In the genomic region with DNA sequence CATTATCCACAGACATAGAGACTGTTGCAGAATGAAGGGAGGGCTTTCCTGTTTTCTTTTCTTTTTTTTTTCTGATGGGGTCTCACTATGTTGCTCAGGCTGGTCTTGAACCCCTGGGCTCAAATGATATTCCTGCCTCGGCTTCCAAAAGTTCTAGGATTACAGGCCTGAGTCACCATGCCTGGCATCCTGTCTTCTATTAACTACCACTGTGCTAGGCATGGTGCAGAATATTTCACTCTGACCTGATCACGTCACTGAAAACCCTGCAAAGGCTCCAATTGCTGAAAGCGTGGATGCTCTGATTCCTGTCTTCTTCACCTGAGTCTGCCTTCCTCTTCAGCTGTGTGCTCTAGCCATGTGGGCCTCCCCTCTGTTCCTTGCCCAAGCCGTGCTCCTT, we compare ENCODE assay signal across 1 cellular context.
TF ChIP-seq lines count a peak whose summit lies in the region.

No MANE protein-coding gene starts in this region.

TF ChIP-seq in GM23338, 12 proteins besides CTCF, POLR2A, EP300 and RAD21 (continued from another document):
- TF ChIP-seq, protein P1, sequence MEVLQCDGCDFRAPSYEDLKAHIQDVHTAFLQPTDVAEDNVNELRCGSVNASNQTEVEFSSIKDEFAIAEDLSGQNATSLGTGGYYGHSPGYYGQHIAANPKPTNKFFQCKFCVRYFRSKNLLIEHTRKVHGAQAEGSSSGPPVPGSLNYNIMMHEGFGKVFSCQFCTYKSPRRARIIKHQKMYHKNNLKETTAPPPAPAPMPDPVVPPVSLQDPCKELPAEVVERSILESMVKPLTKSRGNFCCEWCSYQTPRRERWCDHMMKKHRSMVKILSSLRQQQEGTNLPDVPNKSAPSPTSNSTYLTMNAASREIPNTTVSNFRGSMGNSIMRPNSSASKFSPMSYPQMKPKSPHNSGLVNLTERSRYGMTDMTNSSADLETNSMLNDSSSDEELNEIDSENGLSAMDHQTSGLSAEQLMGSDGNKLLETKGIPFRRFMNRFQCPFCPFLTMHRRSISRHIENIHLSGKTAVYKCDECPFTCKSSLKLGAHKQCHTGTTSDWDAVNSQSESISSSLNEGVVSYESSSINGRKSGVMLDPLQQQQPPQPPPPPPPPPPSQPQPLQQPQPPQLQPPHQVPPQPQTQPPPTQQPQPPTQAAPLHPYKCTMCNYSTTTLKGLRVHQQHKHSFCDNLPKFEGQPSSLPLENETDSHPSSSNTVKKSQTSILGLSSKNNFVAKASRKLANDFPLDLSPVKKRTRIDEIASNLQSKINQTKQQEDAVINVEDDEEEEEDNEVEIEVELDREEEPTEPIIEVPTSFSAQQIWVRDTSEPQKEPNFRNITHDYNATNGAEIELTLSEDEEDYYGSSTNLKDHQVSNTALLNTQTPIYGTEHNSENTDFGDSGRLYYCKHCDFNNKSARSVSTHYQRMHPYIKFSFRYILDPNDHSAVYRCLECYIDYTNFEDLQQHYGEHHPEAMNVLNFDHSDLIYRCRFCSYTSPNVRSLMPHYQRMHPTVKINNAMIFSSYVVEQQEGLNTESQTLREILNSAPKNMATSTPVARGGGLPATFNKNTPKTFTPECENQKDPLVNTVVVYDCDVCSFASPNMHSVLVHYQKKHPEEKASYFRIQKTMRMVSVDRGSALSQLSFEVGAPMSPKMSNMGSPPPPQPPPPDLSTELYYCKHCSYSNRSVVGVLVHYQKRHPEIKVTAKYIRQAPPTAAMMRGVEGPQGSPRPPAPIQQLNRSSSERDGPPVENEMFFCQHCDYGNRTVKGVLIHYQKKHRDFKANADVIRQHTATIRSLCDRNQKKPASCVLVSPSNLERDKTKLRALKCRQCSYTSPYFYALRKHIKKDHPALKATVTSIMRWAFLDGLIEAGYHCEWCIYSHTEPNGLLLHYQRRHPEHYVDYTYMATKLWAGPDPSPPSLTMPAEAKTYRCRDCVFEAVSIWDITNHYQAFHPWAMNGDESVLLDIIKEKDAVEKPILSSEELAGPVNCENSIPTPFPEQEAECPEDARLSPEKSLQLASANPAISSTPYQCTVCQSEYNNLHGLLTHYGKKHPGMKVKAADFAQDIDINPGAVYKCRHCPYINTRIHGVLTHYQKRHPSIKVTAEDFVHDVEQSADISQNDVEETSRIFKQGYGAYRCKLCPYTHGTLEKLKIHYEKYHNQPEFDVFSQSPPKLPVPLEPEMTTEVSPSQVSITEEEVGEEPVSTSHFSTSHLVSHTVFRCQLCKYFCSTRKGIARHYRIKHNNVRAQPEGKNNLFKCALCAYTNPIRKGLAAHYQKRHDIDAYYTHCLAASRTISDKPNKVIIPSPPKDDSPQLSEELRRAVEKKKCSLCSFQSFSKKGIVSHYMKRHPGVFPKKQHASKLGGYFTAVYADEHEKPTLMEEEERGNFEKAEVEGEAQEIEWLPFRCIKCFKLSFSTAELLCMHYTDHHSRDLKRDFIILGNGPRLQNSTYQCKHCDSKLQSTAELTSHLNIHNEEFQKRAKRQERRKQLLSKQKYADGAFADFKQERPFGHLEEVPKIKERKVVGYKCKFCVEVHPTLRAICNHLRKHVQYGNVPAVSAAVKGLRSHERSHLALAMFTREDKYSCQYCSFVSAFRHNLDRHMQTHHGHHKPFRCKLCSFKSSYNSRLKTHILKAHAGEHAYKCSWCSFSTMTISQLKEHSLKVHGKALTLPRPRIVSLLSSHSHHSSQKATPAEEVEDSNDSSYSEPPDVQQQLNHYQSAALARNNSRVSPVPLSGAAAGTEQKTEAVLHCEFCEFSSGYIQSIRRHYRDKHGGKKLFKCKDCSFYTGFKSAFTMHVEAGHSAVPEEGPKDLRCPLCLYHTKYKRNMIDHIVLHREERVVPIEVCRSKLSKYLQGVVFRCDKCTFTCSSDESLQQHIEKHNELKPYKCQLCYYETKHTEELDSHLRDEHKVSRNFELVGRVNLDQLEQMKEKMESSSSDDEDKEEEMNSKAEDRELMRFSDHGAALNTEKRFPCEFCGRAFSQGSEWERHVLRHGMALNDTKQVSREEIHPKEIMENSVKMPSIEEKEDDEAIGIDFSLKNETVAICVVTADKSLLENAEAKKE (CRISPR knock-in tag; IDR thresholded peaks at IDR 0.05) = no peak
- TF ChIP-seq, protein P2, sequence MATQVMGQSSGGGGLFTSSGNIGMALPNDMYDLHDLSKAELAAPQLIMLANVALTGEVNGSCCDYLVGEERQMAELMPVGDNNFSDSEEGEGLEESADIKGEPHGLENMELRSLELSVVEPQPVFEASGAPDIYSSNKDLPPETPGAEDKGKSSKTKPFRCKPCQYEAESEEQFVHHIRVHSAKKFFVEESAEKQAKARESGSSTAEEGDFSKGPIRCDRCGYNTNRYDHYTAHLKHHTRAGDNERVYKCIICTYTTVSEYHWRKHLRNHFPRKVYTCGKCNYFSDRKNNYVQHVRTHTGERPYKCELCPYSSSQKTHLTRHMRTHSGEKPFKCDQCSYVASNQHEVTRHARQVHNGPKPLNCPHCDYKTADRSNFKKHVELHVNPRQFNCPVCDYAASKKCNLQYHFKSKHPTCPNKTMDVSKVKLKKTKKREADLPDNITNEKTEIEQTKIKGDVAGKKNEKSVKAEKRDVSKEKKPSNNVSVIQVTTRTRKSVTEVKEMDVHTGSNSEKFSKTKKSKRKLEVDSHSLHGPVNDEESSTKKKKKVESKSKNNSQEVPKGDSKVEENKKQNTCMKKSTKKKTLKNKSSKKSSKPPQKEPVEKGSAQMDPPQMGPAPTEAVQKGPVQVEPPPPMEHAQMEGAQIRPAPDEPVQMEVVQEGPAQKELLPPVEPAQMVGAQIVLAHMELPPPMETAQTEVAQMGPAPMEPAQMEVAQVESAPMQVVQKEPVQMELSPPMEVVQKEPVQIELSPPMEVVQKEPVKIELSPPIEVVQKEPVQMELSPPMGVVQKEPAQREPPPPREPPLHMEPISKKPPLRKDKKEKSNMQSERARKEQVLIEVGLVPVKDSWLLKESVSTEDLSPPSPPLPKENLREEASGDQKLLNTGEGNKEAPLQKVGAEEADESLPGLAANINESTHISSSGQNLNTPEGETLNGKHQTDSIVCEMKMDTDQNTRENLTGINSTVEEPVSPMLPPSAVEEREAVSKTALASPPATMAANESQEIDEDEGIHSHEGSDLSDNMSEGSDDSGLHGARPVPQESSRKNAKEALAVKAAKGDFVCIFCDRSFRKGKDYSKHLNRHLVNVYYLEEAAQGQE (IDR thresholded peaks at IDR 0.05; ENCODE audit: unreplicated experiment) = no peak
- TF ChIP-seq EZH2phosphoT487 (IDR thresholded peaks at IDR 0.05; ENCODE audit: unreplicated experiment) = no peak
- no peak for TF ChIP-seq NANOG (IDR thresholded peaks at IDR 0.05; ENCODE audit: borderline replicate concordance)
- TF ChIP-seq JUNB (IDR thresholded peaks at IDR 0.05; ENCODE audit: unreplicated experiment) = no peak
- TF ChIP-seq POLR2AphosphoS5 (IDR thresholded peaks at IDR 0.05; ENCODE audit: low read depth) = no peak
